ENCODE assay signal across 1 cellular context in the genomic region with DNA sequence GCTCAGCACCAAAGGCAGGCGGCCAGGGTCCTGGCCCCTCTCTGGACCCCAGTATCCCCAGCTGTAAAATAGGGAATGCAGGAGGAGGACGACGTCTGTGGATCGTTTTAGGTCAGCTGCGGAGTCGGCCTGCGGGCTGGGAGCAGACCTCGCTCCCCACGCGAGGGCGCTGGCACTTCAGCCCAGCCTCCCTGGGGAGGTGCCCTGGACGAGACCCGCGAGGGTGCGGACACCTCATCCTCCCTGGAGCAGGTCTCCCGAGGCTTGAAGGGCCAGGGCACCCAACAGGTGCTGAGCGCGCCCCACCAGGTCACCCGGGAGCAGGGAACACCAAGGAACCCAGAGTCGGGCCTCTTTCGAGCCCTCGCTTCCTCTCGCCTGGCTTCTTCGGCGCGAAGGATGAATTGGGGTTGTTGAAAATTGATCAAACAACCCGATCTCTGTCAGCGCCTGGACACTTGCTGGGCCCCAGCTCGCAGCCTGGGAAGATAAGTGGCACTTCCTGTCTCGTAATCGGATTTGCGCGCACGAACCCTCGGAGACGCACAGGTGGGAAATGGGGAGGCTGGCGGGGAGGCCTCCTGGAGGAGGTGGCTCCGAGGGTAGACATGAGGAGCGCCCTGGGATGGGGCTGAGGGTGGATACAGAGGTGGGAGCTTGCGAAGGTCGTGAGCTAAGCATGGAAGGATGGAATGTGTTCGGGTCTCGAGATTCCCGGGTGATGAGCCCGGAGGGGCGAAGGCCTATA.
TF ChIP-seq lines count a peak whose summit lies in the region.

No MANE protein-coding gene starts in this region.

TF ChIP-seq in H1, 55 proteins besides CTCF, POLR2A, EP300 and RAD21:
- TF ChIP-seq KDM1A (IDR thresholded peaks at IDR 0.05; ENCODE audit: borderline replicate concordance, low read length): no peak; the same call in 1 of the 2 replicates
- TF ChIP-seq NRF1 (IDR thresholded peaks at IDR 0.05; ENCODE audit: low read depth, low read length): no peak
- TF ChIP-seq SIRT6 (IDR thresholded peaks at IDR 0.05; ENCODE audit: low read length): no peak
- no peak for TF ChIP-seq GABPA (IDR thresholded peaks at IDR 0.05; ENCODE audit: borderline replicate concordance, insufficient read depth, low read length)
- TF ChIP-seq CTBP2 (IDR thresholded peaks at IDR 0.05; ENCODE audit: borderline replicate concordance, insufficient read depth, insufficient read length, low read length): no peak
- TF ChIP-seq ATF2 (IDR thresholded peaks at IDR 0.05; ENCODE audit: low read length): no peak
- no peak for TF ChIP-seq CHD2 (IDR thresholded peaks at IDR 0.05; ENCODE audit: low read length)
- no peak for TF ChIP-seq POU5F1 (IDR thresholded peaks at IDR 0.05; ENCODE audit: low read depth, low read length)
- TF ChIP-seq POLR2AphosphoS5 (IDR thresholded peaks at IDR 0.05; ENCODE audit: low read depth, low read length): no peak
- TF ChIP-seq RFX5 (IDR thresholded peaks at IDR 0.05; ENCODE audit: borderline replicate concordance, low read depth, low read length): no peak
- TF ChIP-seq TBP (IDR thresholded peaks at IDR 0.05; ENCODE audit: low read depth, low read length): no peak
- peak in 1 of 2 experiments; percentile 72; a peak in 2 of 4 replicates for TF ChIP-seq HDAC2 (IDR thresholded peaks at IDR 0.05; ENCODE audit: borderline replicate concordance in 1 of 2, low read depth in 2 of 2, low read length in 2 of 2)
- peak; percentile 56; the same call in 1 of the 2 replicates for TF ChIP-seq SUZ12 (IDR thresholded peaks at IDR 0.05; ENCODE audit: low read length)
- no peak for TF ChIP-seq BRCA1 (IDR thresholded peaks at IDR 0.05; ENCODE audit: low read depth, low read length)
- TF ChIP-seq CHD7 (IDR thresholded peaks at IDR 0.05; ENCODE audit: insufficient replicate concordance, low read length): no peak
- TF ChIP-seq KDM5A (IDR thresholded peaks at IDR 0.05; ENCODE audit: low read length): no peak
- TF ChIP-seq RNF2 (IDR thresholded peaks at IDR 0.05; ENCODE audit: borderline replicate concordance, low read depth, low read length, missing control alignments, poor library complexity, severe bottlenecking): peak; percentile 51
- TF ChIP-seq CHD1 (IDR thresholded peaks at IDR 0.05; ENCODE audit: low read depth, low read length): no peak
- TF ChIP-seq TEAD4 (IDR thresholded peaks at IDR 0.05; ENCODE audit: low read depth, low read length): no peak
- TF ChIP-seq BCL11A (IDR thresholded peaks at IDR 0.05; ENCODE audit: low read depth in 2 of 2, low read length in 2 of 2): no peak
- peak; percentile 25; the same call in 1 of the 2 replicates for TF ChIP-seq PHF8 (conservative IDR thresholded peaks at IDR 0.05; ENCODE audit: low read depth, low read length)
- TF ChIP-seq SRF (IDR thresholded peaks at IDR 0.05; ENCODE audit: low read depth, low read length): no peak
- TF ChIP-seq RBBP5 (IDR thresholded peaks at IDR 0.05; ENCODE audit: borderline replicate concordance, low read depth, low read length): peak; percentile 38; the same call in 1 of the 2 replicates
- TF ChIP-seq, protein P1, sequence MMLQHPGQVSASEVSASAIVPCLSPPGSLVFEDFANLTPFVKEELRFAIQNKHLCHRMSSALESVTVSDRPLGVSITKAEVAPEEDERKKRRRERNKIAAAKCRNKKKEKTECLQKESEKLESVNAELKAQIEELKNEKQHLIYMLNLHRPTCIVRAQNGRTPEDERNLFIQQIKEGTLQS (IDR thresholded peaks at IDR 0.05; ENCODE audit: insufficient read depth, low read depth, low read length): no peak
- TF ChIP-seq SP4 (IDR thresholded peaks at IDR 0.05; ENCODE audit: low read length): no peak
- no peak for TF ChIP-seq EGR1 (IDR thresholded peaks at IDR 0.05; ENCODE audit: borderline replicate concordance, low read depth, low read length)
- TF ChIP-seq, protein P2, sequence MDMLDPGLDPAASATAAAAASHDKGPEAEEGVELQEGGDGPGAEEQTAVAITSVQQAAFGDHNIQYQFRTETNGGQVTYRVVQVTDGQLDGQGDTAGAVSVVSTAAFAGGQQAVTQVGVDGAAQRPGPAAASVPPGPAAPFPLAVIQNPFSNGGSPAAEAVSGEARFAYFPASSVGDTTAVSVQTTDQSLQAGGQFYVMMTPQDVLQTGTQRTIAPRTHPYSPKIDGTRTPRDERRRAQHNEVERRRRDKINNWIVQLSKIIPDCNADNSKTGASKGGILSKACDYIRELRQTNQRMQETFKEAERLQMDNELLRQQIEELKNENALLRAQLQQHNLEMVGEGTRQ (IDR thresholded peaks at IDR 0.05; ENCODE audit: low read length): no peak
- no peak for TF ChIP-seq NANOG (IDR thresholded peaks at IDR 0.05; ENCODE audit: insufficient read depth, low read depth, low read length, poor library complexity, severe bottlenecking)
- TF ChIP-seq FOSL1 (IDR thresholded peaks at IDR 0.05; ENCODE audit: insufficient read depth, low read depth, low read length): no peak
- TF ChIP-seq BACH1 (IDR thresholded peaks at IDR 0.05; ENCODE audit: low read length): 0 out of 2 replicates have a peak, but pooled peaks have one; percentile 42
- no peak for TF ChIP-seq HDAC6 (IDR thresholded peaks at IDR 0.05; ENCODE audit: low read depth, low read length)
- peak; percentile 19 for TF ChIP-seq ASH2L (IDR thresholded peaks at IDR 0.05; ENCODE audit: low read length)
- TF ChIP-seq CBX8 (IDR thresholded peaks at IDR 0.05; ENCODE audit: borderline replicate concordance, low read depth, low read length): no peak
- no peak for TF ChIP-seq SAP30 (IDR thresholded peaks at IDR 0.05; ENCODE audit: insufficient read depth, insufficient replicate concordance, low read length)
- TF ChIP-seq TAF7 (optimal IDR thresholded peaks at IDR 0.05; ENCODE audit: borderline replicate concordance, low read depth, low read length): no peak
- no peak for TF ChIP-seq CBX5 (IDR thresholded peaks at IDR 0.05; ENCODE audit: low read depth, low read length)
- peak in 1 of 2 experiments; percentile 5; a peak in 1 of 4 replicates for TF ChIP-seq SIN3A (conservative IDR thresholded peaks at IDR 0.05 in 1 of 2, IDR thresholded peaks at IDR 0.05 in 1 of 2; ENCODE audit: low read depth in 1 of 2, low read length in 2 of 2)
- TF ChIP-seq GTF2F1 (IDR thresholded peaks at IDR 0.05; ENCODE audit: borderline replicate concordance, low read depth, low read length): no peak
- TF ChIP-seq ZNF274 (IDR thresholded peaks at IDR 0.05; ENCODE audit: borderline replicate concordance, extremely low read depth, low read length): no peak
- no peak for TF ChIP-seq SP1 (IDR thresholded peaks at IDR 0.05; ENCODE audit: low read depth, low read length)
- no peak for TF ChIP-seq YY1 (IDR thresholded peaks at IDR 0.05; ENCODE audit: low read depth, low read length)
- TF ChIP-seq RXRA (IDR thresholded peaks at IDR 0.05; ENCODE audit: insufficient read depth, low read depth, low read length): no peak
- no peak for TF ChIP-seq CEBPB (IDR thresholded peaks at IDR 0.05; ENCODE audit: low read depth, low read length)
- no peak for TF ChIP-seq TAF1 (IDR thresholded peaks at IDR 0.05; ENCODE audit: low read depth, low read length)
- no peak for TF ChIP-seq SIX5 (IDR thresholded peaks at IDR 0.05; ENCODE audit: low read depth, low read length)
- TF ChIP-seq, protein P3, sequence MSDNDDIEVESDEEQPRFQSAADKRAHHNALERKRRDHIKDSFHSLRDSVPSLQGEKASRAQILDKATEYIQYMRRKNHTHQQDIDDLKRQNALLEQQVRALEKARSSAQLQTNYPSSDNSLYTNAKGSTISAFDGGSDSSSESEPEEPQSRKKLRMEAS (IDR thresholded peaks at IDR 0.05): peak; percentile 34; the same call in 1 of the 2 replicates
- no peak for TF ChIP-seq JUND (IDR thresholded peaks at IDR 0.05; ENCODE audit: low read length)
- TF ChIP-seq MAFK (IDR thresholded peaks at IDR 0.05; ENCODE audit: low read depth, low read length): no peak
- no peak for TF ChIP-seq CREB1 (IDR thresholded peaks at IDR 0.05)
- TF ChIP-seq JUN (IDR thresholded peaks at IDR 0.05; ENCODE audit: low read depth, low read length): no peak
- TF ChIP-seq EZH2 (IDR thresholded peaks at IDR 0.05; ENCODE audit: low read depth, low read length, severe bottlenecking): peak; percentile 61
- TF ChIP-seq KDM4A (IDR thresholded peaks at IDR 0.05; ENCODE audit: low read depth, low read length, severe bottlenecking): peak; percentile 81
- no peak for TF ChIP-seq SP2 (IDR thresholded peaks at IDR 0.05; ENCODE audit: low read length)
- no peak for TF ChIP-seq TCF12 (IDR thresholded peaks at IDR 0.05; ENCODE audit: low read depth, low read length)
- peak; percentile 74 for TF ChIP-seq E2F6 (IDR thresholded peaks at IDR 0.05)
